In genomic region chr12:130876297-130876696, GRCh38 we compare ENCODE assay signal across 16 cellular contexts.
"Had no signal": no experiment of that assay in that cellular context is flagged by ENCODE, and none has a peak within 500 bp of the region (broad histone marks: within the 10 kb centered on the region; RNA-seq: fewer than 3 reads in every experiment).

No MANE protein-coding gene starts in this region.

- DNase-seq: activated CD4-positive, alpha-beta T cell treated with anti-CD3 and anti-CD28 coated beads for 1 hour; activated CD4-positive, alpha-beta T cell treated with anti-CD3 and anti-CD28 coated beads, Interleukin-2, amount 50 U/mL, for 4 hours; activated gamma-delta T cell; activated T-cell treated with anti-CD3 and anti-CD28 coated beads, Interleukin-2, amount 50 U/mL, for 1 hour; aorta; cerebellar nuclear complex; effector CD8-positive, alpha-beta T cell; foreskin keratinocyte; lower lobe of right lung; midbrain; stimulated activated CD4-positive, alpha-beta T cell treated with anti-CD3 and anti-CD28 coated beads, Interleukin-1b, Interleukin-23, amount 100 ng/mL, for 48 hours; thyroid gland had no signal

- H3K79me2 ChIP-seq: parathyroid adenoma had no signal

- H3K27ac ChIP-seq: breast epithelium, foreskin keratinocyte, lower lobe of right lung, neutrophil, parathyroid adenoma, thyroid gland had no signal

- H3K9me3 ChIP-seq: breast epithelium, lower lobe of right lung, neutrophil, thyroid gland had no signal

- H2AFZ ChIP-seq: parathyroid adenoma had no signal

- FAIRE-seq: urothelium cell line had no signal

- H3K27me3 ChIP-seq: breast epithelium, foreskin keratinocyte, thyroid gland had no signal

- H3K9ac ChIP-seq: parathyroid adenoma had no signal

- ATAC-seq: foreskin keratinocyte, lower lobe of right lung had no signal

- H3K4me3 ChIP-seq: breast epithelium, lower lobe of right lung, thyroid gland had no signal
